ENCODE assay signal across 8 cellular contexts in the genomic region with DNA sequence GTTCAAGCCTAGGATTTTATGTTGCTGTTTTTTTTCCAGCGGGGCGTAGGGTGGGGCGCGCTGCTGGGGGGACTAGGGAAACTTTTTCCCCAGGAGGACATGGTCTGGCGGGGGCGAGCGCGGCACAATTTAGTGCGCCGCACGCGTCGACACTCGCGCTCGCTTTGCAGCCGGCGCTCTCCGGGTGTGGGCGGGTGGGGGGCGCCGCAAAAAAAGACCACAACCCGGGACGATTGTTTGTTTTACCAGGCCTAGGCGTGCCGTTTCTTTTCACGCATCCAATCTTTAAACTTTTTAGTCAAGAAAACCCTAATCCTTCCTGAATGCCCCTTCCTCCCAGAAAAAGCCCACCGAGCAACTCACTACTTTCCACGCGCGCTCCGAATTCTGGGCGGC. TPM values are rescaled to one million over a fixed set of nuclear protein-coding genes. Genes with fewer than 3 reads are reported as not detected.
DNase-seq lines count a peak whose midpoint lies in the region; ATAC-seq and TF ChIP-seq lines count a peak whose summit lies in the region.

No MANE protein-coding gene starts in this region.

- peak overlapping the region; percentile 98 for H3K27ac Mint-ChIP-seq in stimulated activated naive CD8-positive, alpha-beta T cell treated with anti-CD3 and anti-CD28 coated beads, Interleukin-15, Interleukin-2, amounts not matched to agents 100 ng/mL and 50 ng/mL, for 24 hours

- H3K9me3 ChIP-seq in adrenal gland (replicated peaks in 1 of 3): no peaks in the 10 kb centered on the region

- no peaks in the 10 kb centered on the region for H3K27me3 ChIP-seq in adrenal gland
- H3K27me3 ChIP-seq in kidney epithelial cell (ENCODE audit: control insufficient read depth, insufficient read depth, low read length): no peaks in the 10 kb centered on the region

- H3K36me3 Mint-ChIP-seq in stimulated activated naive CD8-positive, alpha-beta T cell treated with anti-CD3 and anti-CD28 coated beads, Interleukin-15, Interleukin-2, amounts not matched to agents 100 ng/mL and 50 ng/mL, for 24 hours (ENCODE audit: low read depth): peaks cover 46% of the 10 kb centered on the region

- no peaks in the 10 kb centered on the region for H3K27me3 Mint-ChIP-seq in stimulated activated naive CD8-positive, alpha-beta T cell treated with anti-CD3 and anti-CD28 coated beads, Interleukin-15, Interleukin-2, amounts not matched to agents 100 ng/mL and 50 ng/mL, for 24 hours

- TF ChIP-seq POLR2A in adrenal gland (IDR thresholded peaks at IDR 0.05): no peak

- peak overlapping the region; percentile 100 for H3K27ac ChIP-seq in adrenal gland

- 0 to 1% (median 0%) methylated on average over 26 to 33 of the region's 33 CpGs for WGBS in adrenal gland, 4 donors

- ATAC-seq in HG03342 (IDR thresholded peaks at IDR 0.05; ENCODE audit: unreplicated experiment): no peak

- intact Hi-C loops in adrenal gland (cut with DNase I): no loop called here

- H3K4me3 ChIP-seq in adrenal gland (peak overlapping the region in 3 of 4 donors; percentile 65 to 92 (median 71)), kidney epithelial cell (ENCODE audit: low read depth, low read length) (peak overlapping the region; percentile 71)

- H3K4me1 Mint-ChIP-seq in stimulated activated naive CD8-positive, alpha-beta T cell treated with anti-CD3 and anti-CD28 coated beads, Interleukin-15, Interleukin-2, amounts not matched to agents 100 ng/mL and 50 ng/mL, for 24 hours (ENCODE audit: low read depth): peaks cover 61% of the 10 kb centered on the region

- H3K36me3 ChIP-seq in adrenal gland (replicated peaks in 1 of 2) (peaks cover 0 to 20% of the 10 kb centered on the region in 2 donors), kidney epithelial cell (ENCODE audit: control insufficient read depth, insufficient read depth, low read length) (peaks cover 14% of the 10 kb centered on the region)

- H3K4me3 Mint-ChIP-seq in stimulated activated naive CD8-positive, alpha-beta T cell treated with anti-CD3 and anti-CD28 coated beads, Interleukin-15, Interleukin-2, amounts not matched to agents 100 ng/mL and 50 ng/mL, for 24 hours: peak overlapping the region; percentile 99

- TF ChIP-seq CTCF in adrenal gland (IDR thresholded peaks at IDR 0.05) (no peak), kidney epithelial cell (IDR thresholded peaks at IDR 0.05; ENCODE audit: insufficient read depth, low read length, poor library complexity, severe bottlenecking) (no peak)

- no peaks in the 10 kb centered on the region for H3K9me3 Mint-ChIP-seq in stimulated activated naive CD8-positive, alpha-beta T cell treated with anti-CD3 and anti-CD28 coated beads, Interleukin-15, Interleukin-2, amounts not matched to agents 100 ng/mL and 50 ng/mL, for 24 hours

- DNase-seq in activated gamma-delta T cell (lab: John Stamatoyannopoulos, UW) (peak; percentile 44), activated gamma-delta T cell treated with Interleukin-2 at 50 U/mL for 16 hours (no peak), adrenal gland (no peak), kidney epithelial cell (ENCODE audit: low read depth) (no peak), H4 (ENCODE audit: low spot score) (no peak), HuH-7.5 (ENCODE audit: low spot score) (no peak)

- peaks cover 13 to 35% of the 10 kb centered on the region in 2 donors for H3K4me1 ChIP-seq in adrenal gland (replicated peaks in 1 of 2)

RNA-seq across cellular contexts. Expression of gene ZFP36L1, which starts 0.9 kb away (rescaled TPM):
- total RNA-seq in adrenal gland (100 to 1,000 TPM in 7 of 8 donors, 10 to 100 TPM in 1; 95.2 to 332 (median 185) TPM), kidney epithelial cell (144 and 273 TPM in 2 replicates)
- polyA plus RNA-seq in adrenal gland: 10 to 100 TPM; 38.0 to 69.8 (median 54.8) TPM
- total RNA-seq in H4 (2014; rRNA removed; shearing (Covaris generic)): 27.7 and 31.0 TPM in 2 replicates
